ENCODE assay signal across 9 cellular contexts in genomic region chr12:54217774-54218221, GRCh38. TPM values are rescaled to one million over a fixed set of nuclear protein-coding genes. Genes with fewer than 3 reads are reported as not detected.
A peak's percentile ranks its signal among the peaks of the same experiment; 100 is the strongest.
DNase-seq lines count a peak whose midpoint lies in the region; ATAC-seq and TF ChIP-seq lines count a peak whose summit lies in the region.
"Had no signal": no experiment of that assay in that cellular context is flagged by ENCODE, and none has a peak within 500 bp of the region (broad histone marks: within the 10 kb centered on the region; RNA-seq: fewer than 3 reads in every experiment).

No MANE protein-coding gene starts in this region.

- H2AFZ ChIP-seq in hepatocyte, result no peak overlapping the region

- no peaks in the 10 kb centered on the region for H4K20me1 ChIP-seq in hepatocyte (ENCODE audit: insufficient read depth, poor library complexity, severe bottlenecking)

- no peaks in the 10 kb centered on the region for H3K9me2 ChIP-seq in hepatocyte (replicated peaks; ENCODE audit: insufficient read depth)

- H3K4me1 ChIP-seq in hepatocyte (ENCODE audit: insufficient read depth) (peaks cover 6% of the 10 kb centered on the region), spleen (peaks cover 30 to 54% (median 42%) of the 10 kb centered on the region in 6 donors)

- H3K36me3 Mint-ChIP-seq in WTC11, result no peaks in the 10 kb centered on the region
- H3K36me3 Mint-ChIP-seq: activated naive CD4-positive, alpha-beta T cell treated with anti-CD3 and anti-CD28 coated beads, Interleukin-2, amount 50 U/mL, for 24 hours had no signal

- peak; percentile 32 for DNase-seq in activated CD4-positive, alpha-beta T cell treated with anti-CD3 and anti-CD28 coated beads for 48 hours
- DNase-seq in activated CD4-positive, alpha-beta T cell treated with anti-CD3 and anti-CD28 coated beads, Interleukin-2, amount 50 U/mL, for 48 hours, result no peak
- DNase-seq in WTC11 (ENCODE audit: low spot score), result peak; percentile 91
- peak; percentile 50 for DNase-seq in hepatocyte (ENCODE audit: low spot score)
- peak; percentile 84 for DNase-seq in spleen
- DNase-seq in ACHN, result no peak
- DNase-seq in DMS153 (lab: John Stamatoyannopoulos, UW), result no peak
- DNase-seq in activated gamma-delta T cell (lab: John Stamatoyannopoulos, UW), result no peak

- no peaks in the 10 kb centered on the region for H3K9me3 Mint-ChIP-seq in WTC11
- H3K9me3 Mint-ChIP-seq: activated naive CD4-positive, alpha-beta T cell treated with anti-CD3 and anti-CD28 coated beads, Interleukin-2, amount 50 U/mL, for 24 hours had no signal

- peak overlapping the region; percentile 75 for H3K4me3 Mint-ChIP-seq in WTC11

- in situ Hi-C loops in ACHN (cut with HindIII; ENCODE audit: low pct_ligation_motif_present, low pct_unique_long_range_greater_than_20kb, low sequenced_read_pairs), result no loop called here

- no peak for TF ChIP-seq POLR2A in spleen (IDR thresholded peaks at IDR 0.05)

- H3K4me3 ChIP-seq in hepatocyte (peak overlapping the region; percentile 2), spleen (peak overlapping the region in 5 of 8 donors; percentile 7 to 63 (median 26))

- H3K9me3 ChIP-seq in hepatocyte (ENCODE audit: low read depth), result no peaks in the 10 kb centered on the region
- H3K9me3 ChIP-seq in spleen, result no peaks in the 10 kb centered on the region

- peak; percentile 59 for ATAC-seq in WTC11

- 5% methylated on average over 38 of the region's 39 CpGs for WGBS in hepatocyte (ENCODE audit: low lambda C conversion rate, missing lambda C conversion rate)
- WGBS in spleen, 5 donors, result 12 to 25% (median 15%) methylated on average over 26 to 39 of the region's 39 CpGs

- POLR2A ChIA-PET in WTC11 (lab: Charles Lee), result interaction anchor here (0.6 to 0.9 kb wide), 2 partner anchors 41 to 62 kb away, joined by 3 to 5 read pairs; partner anchors contain the start of genes CBX5 and HNRNPA1

- H3K36me3 ChIP-seq in hepatocyte (replicated peaks; ENCODE audit: insufficient read depth, low read depth) (no peaks in the 10 kb centered on the region), spleen (no peaks in the 10 kb centered on the region)

- intact Hi-C loops in spleen (cut with DNase I; ENCODE audit: low total_unique reads), result loop anchor here (10.0 kb wide), 1 partner anchor 147 kb away; the partner anchor contains the start of gene GPR84

- peaks cover 33% of the 10 kb centered on the region for H3K4me1 Mint-ChIP-seq in WTC11

- peak overlapping the region; percentile 85 for H3K4me2 ChIP-seq in hepatocyte

- H3K27ac Mint-ChIP-seq in WTC11, result no peak overlapping the region
- H3K27ac Mint-ChIP-seq: activated naive CD4-positive, alpha-beta T cell treated with anti-CD3 and anti-CD28 coated beads, Interleukin-2, amount 50 U/mL, for 24 hours had no signal

- H3K27me3 ChIP-seq in hepatocyte (peaks cover 38% of the 10 kb centered on the region), spleen (replicated peaks in 1 of 7) (peaks cover 0 to 74% (median 22%) of the 10 kb centered on the region in 7 donors)

- TF ChIP-seq CTCF in WTC11 (IDR thresholded peaks at IDR 0.05), result no peak
- TF ChIP-seq CTCF in hepatocyte (IDR thresholded peaks at IDR 0.05; ENCODE audit: poor library complexity), result no peak
- no peak for TF ChIP-seq CTCF in spleen (IDR thresholded peaks at IDR 0.05 in 8 of 11, conservative IDR thresholded peaks at IDR 0.05 in 3 of 11)

- H3K27ac ChIP-seq in hepatocyte (no peak overlapping the region), spleen (no peak overlapping the region)

- peaks cover 53% of the 10 kb centered on the region for H3K27me3 Mint-ChIP-seq in WTC11 (ENCODE audit: low read depth)
- H3K27me3 Mint-ChIP-seq: activated naive CD4-positive, alpha-beta T cell treated with anti-CD3 and anti-CD28 coated beads, Interleukin-2, amount 50 U/mL, for 24 hours had no signal

- CTCF ChIA-PET in WTC11 (lab: Charles Lee), result interaction anchor here (0.6 to 2.2 kb wide), 15 partner anchors 10 to 460 kb away, joined by 3 to 11 read pairs (median 5); partner anchors contain the start of genes CBX5, COPZ1, HNRNPA1 and HOXC10

- H3K79me2 ChIP-seq in hepatocyte, result no peaks in the 10 kb centered on the region

TF ChIP-seq in WTC11, 78 proteins besides CTCF, POLR2A, EP300 and RAD21 (continues in another document):
- peak; percentile 75; the same call in 1 of the 2 replicates for TF ChIP-seq MAX (CRISPR knock-in tag; IDR thresholded peaks at IDR 0.05)
- no peak for TF ChIP-seq NFYB (CRISPR knock-in tag; conservative IDR thresholded peaks at IDR 0.05; ENCODE audit: low read depth)
- peak; percentile 69; the same call in 1 of the 2 replicates for TF ChIP-seq ZNF281 (CRISPR knock-in tag; IDR thresholded peaks at IDR 0.05)
- no peak for TF ChIP-seq ZNF232 (CRISPR knock-in tag; IDR thresholded peaks at IDR 0.05)
- TF ChIP-seq FOXJ3 (CRISPR knock-in tag; IDR thresholded peaks at IDR 0.05; ENCODE audit: borderline replicate concordance), result no peak
- TF ChIP-seq ARID4B (CRISPR knock-in tag; IDR thresholded peaks at IDR 0.05; ENCODE audit: borderline replicate concordance), result 0 out of 2 replicates have a peak, but pooled peaks have one; percentile 61
- TF ChIP-seq ELF4 (CRISPR knock-in tag; IDR thresholded peaks at IDR 0.05; ENCODE audit: low read depth), result no peak

RNA-seq across cellular contexts. Expression of gene SMUG1, which starts 29.0 kb away (rescaled TPM):
- total RNA-seq in WTC11 (2021), result 19.2 to 27.5 TPM (median 26.3 TPM) in 3 replicates
- total RNA-seq in hepatocyte, result 54.3 and 59.1 TPM in 2 replicates
- 70.3 and 77.9 TPM in 2 replicates for polyA plus RNA-seq in hepatocyte
- 10 to 100 TPM; 20.9 to 36.3 (median 23.1) TPM for total RNA-seq in spleen
- 10 to 100 TPM; 24.0 to 42.2 (median 37.4) TPM for polyA plus RNA-seq in spleen

Comparison
In these comparisons a context has a peak if more than half of its experiments do, and no peak if none do; other contexts are left out.
1. DNase-seq: peak in activated CD4-positive, alpha-beta T cell treated with anti-CD3 and anti-CD28 coated beads for 48 hours (single experiment), WTC11 (single experiment), hepatocyte (single experiment) and spleen (single experiment); none in activated CD4-positive, alpha-beta T cell treated with anti-CD3 and anti-CD28 coated beads, Interleukin-2, amount 50 U/mL, for 48 hours (0 of 2), ACHN (single experiment), DMS153 (single experiment) and activated gamma-delta T cell (single experiment).